8 cellular contexts compared by ENCODE assay signal in the genomic region with DNA sequence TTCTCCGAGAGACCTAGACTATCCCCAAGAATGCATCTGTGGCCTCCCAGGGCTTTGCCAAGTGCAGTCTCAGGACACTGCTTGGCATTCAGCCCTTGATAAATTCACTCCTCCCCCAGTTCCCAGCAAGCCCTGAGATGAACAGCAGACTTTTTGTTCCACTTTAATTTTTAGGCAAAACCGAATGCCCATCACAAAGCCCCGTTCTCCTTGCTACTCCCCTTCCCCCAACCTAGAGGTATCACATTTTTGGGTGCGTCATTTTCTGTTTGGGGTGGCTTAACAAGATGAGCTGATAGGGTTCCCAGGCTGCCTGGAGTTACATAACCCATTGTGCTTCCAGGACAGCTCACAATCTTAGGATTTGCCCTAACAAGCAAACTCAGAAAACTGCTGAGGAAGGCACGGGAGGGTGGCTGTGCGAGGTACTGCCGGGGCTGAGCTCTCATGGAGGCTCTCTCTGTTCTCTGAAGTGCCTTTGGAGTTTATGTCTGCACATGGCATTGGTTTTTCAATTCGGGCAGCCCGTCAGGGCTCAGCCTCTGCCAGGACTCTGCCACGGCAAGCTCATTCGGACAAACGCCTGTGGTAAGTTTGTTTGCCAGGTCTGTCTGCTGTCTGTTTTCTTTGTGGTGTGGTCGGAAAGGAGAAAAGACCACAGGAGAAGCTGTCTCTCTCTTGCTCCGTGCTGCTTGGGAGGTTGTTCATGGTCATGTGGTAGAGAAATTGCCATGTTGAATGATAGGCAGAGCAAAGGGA. TPM values are rescaled to one million over a fixed set of nuclear protein-coding genes. Genes with fewer than 3 reads are reported as not detected.
DNase-seq lines count a peak whose midpoint lies in the region; ATAC-seq and TF ChIP-seq lines count a peak whose summit lies in the region.

TRAK1 (plus strand) TSS at position 385 of the 759 bp plus-strand sequence; CDS start at position 498, 113 bp downstream.

- H3K36me3 Mint-ChIP-seq in activated naive CD8-positive, alpha-beta T cell treated with anti-CD3 and anti-CD28 coated beads, Interleukin-2, amount 50 U/mL, for 24 hours (ENCODE audit: low read depth), result peaks cover 43% of the 10 kb centered on the region

- DNase-seq in EL (peak; percentile 32), heart right ventricle (peak; percentile 31 to 49), retinal pigment epithelial cell (ENCODE audit: low read depth) (peak; percentile 90)
- no peak for DNase-seq in activated naive CD8-positive, alpha-beta T cell treated with anti-CD3 and anti-CD28 coated beads, Interleukin-2, amount 50 U/mL, for 24 hours
- DNase-seq in stimulated activated CD4-positive, alpha-beta T cell treated with anti-CD3 and anti-CD28 coated beads, Interleukin-1b, Interleukin-23, amount 100 ng/mL, for 48 hours, result no peak

- no peaks in the 10 kb centered on the region for H3K9me3 Mint-ChIP-seq in activated naive CD8-positive, alpha-beta T cell treated with anti-CD3 and anti-CD28 coated beads, Interleukin-2, amount 50 U/mL, for 24 hours

- H3K4me1 Mint-ChIP-seq in activated naive CD8-positive, alpha-beta T cell treated with anti-CD3 and anti-CD28 coated beads, Interleukin-2, amount 50 U/mL, for 24 hours, result peaks cover 79% of the 10 kb centered on the region

- ATAC-seq in activated naive CD8-positive, alpha-beta T cell treated with anti-CD3 and anti-CD28 coated beads, Interleukin-2, amount 50 U/mL, for 24 hours, result peak; percentile 16
- ATAC-seq in heart right ventricle, result peak; percentile 65 to 87 (median 78)
- ATAC-seq in GM21360 (IDR thresholded peaks at IDR 0.05; ENCODE audit: unreplicated experiment), result no peak
- no peak for ATAC-seq in HG02852 (IDR thresholded peaks at IDR 0.05; ENCODE audit: unreplicated experiment)
- ATAC-seq in HG03342 (IDR thresholded peaks at IDR 0.05; ENCODE audit: unreplicated experiment), result no peak

- H3K27me3 ChIP-seq in heart right ventricle, result no peaks in the 10 kb centered on the region

- TF ChIP-seq CTCF in heart right ventricle (IDR thresholded peaks at IDR 0.05) (no peak), retinal pigment epithelial cell (conservative IDR thresholded peaks at IDR 0.05; ENCODE audit: low read depth, low read length) (no peak)

- peaks cover 5 to 78% (median 44%) of the 10 kb centered on the region in 9 donors for H3K4me1 ChIP-seq in heart right ventricle

- H3K27ac Mint-ChIP-seq in activated naive CD8-positive, alpha-beta T cell treated with anti-CD3 and anti-CD28 coated beads, Interleukin-2, amount 50 U/mL, for 24 hours, result peak within 1 kb of the TSS; percentile 80

- intact Hi-C loops in heart right ventricle (cut with DNase I), result loop anchor here in 1 of 10 donors (5.0 kb wide), 1 partner anchor 79 kb away; no protein-coding TSS in a partner anchor

- peak within 1 kb of the TSS; percentile 66 to 92 (median 80) for H3K27ac ChIP-seq in heart right ventricle

- H3K27me3 Mint-ChIP-seq in activated naive CD8-positive, alpha-beta T cell treated with anti-CD3 and anti-CD28 coated beads, Interleukin-2, amount 50 U/mL, for 24 hours, result no peaks in the 10 kb centered on the region

- H3K4me3 ChIP-seq in heart right ventricle (peak within 1 kb of the TSS in 8 of 10 donors; percentile 3 to 37 (median 26)), retinal pigment epithelial cell (ENCODE audit: low read length) (peak within 1 kb of the TSS; percentile 47)

- peak within 1 kb of the TSS; percentile 50 for H3K4me3 Mint-ChIP-seq in activated naive CD8-positive, alpha-beta T cell treated with anti-CD3 and anti-CD28 coated beads, Interleukin-2, amount 50 U/mL, for 24 hours

- 42 to 48% methylated on average over 14 of the region's 14 CpGs for WGBS in heart right ventricle, 2 donors

- H3K9me3 ChIP-seq in heart right ventricle, result peaks cover 0 to 5% (median 0%) of the 10 kb centered on the region in 11 donors

- H3K36me3 ChIP-seq in heart right ventricle, result peaks cover 0 to 55% (median 7%) of the 10 kb centered on the region in 9 donors

RNA-seq across cellular contexts. Expression of gene TRAK1, which starts in this region (rescaled TPM):
- total RNA-seq in heart right ventricle, result 100 to 1,000 TPM; 182 to 423 (median 320) TPM
- 10 to 100 TPM; 35.5 to 41.2 TPM for polyA plus RNA-seq in heart right ventricle

Comparison
In these comparisons a context has a peak if more than half of its experiments do, and no peak if none do; other contexts are left out.
1. DNase-seq: peak in EL (single experiment), heart right ventricle (2 of 2) and retinal pigment epithelial cell (single experiment); none in activated naive CD8-positive, alpha-beta T cell treated with anti-CD3 and anti-CD28 coated beads, Interleukin-2, amount 50 U/mL, for 24 hours (single experiment) and stimulated activated CD4-positive, alpha-beta T cell treated with anti-CD3 and anti-CD28 coated beads, Interleukin-1b, Interleukin-23, amount 100 ng/mL, for 48 hours (single experiment).
2. ATAC-seq: peak in activated naive CD8-positive, alpha-beta T cell treated with anti-CD3 and anti-CD28 coated beads, Interleukin-2, amount 50 U/mL, for 24 hours (single experiment) and heart right ventricle (8 of 8); none in GM21360 (single experiment), HG02852 (single experiment) and HG03342 (single experiment).